9 cellular contexts compared by ENCODE assay signal in genomic region chr12:111409403-111410228, GRCh38. TPM values are rescaled to one million over a fixed set of nuclear protein-coding genes. Genes with fewer than 3 reads are reported as not detected.
A peak's percentile ranks its signal among the peaks of the same experiment; 100 is the strongest.
DNase-seq lines count a peak whose midpoint lies in the region; ATAC-seq and TF ChIP-seq lines count a peak whose summit lies in the region.
"Had no signal": no experiment of that assay in that cellular context is flagged by ENCODE, and none has a peak within 500 bp of the region (broad histone marks: within the 10 kb centered on the region; RNA-seq: fewer than 3 reads in every experiment).

No MANE protein-coding gene starts in this region.

- DNase-seq in stimulated activated CD4-positive, alpha-beta T cell treated with anti-CD3 and anti-CD28 coated beads, Interleukin-4, amount 100 ng/mL, for 24 hours = peak; percentile 46
- DNase-seq in stimulated activated CD4-positive, alpha-beta T cell treated with anti-CD3 and anti-CD28 coated beads, Interleukin-1b, Interleukin-23, amount 100 ng/mL, for 48 hours = no peak
- DNase-seq in activated CD4-positive, alpha-beta T cell treated with anti-CD3 and anti-CD28 coated beads for 48 hours = peak; percentile 46
- DNase-seq in fibroblast of pulmonary artery (ENCODE audit: low read depth) (peak; percentile 78), sciatic nerve (ENCODE audit: low spot score) (no peak), NCI-H510A (lab: John Stamatoyannopoulos, UW) (no peak), NCI-H1105 (lab: John Stamatoyannopoulos, UW) (no peak), NCI-H1092 (lab: John Stamatoyannopoulos, UW) (no peak)

- intact Hi-C loops in sciatic nerve (cut with DNase I) = no loop called here

- TF ChIP-seq CTCF in fibroblast of pulmonary artery (IDR thresholded peaks at IDR 0.05; ENCODE audit: low read length, missing control alignments) = no peak

- H3K4me3 ChIP-seq in fibroblast of pulmonary artery (replicated peaks; ENCODE audit: low read depth, low read length) = peak overlapping the region; percentile 31
- H3K4me3 ChIP-seq: cardiac muscle cell had no signal

- peak; percentile 7 for ATAC-seq in sciatic nerve

RNA-seq across cellular contexts. Expression of gene SH2B3, which starts 3.9 kb away (rescaled TPM):
- 27.5 TPM for total RNA-seq in sciatic nerve

RNA-seq across cellular contexts. Expression of gene PHETA1, which starts 40.7 kb away (rescaled TPM):
- total RNA-seq in sciatic nerve = 12.0 TPM

Comparison
In these comparisons a context has a peak if more than half of its experiments do, and no peak if none do; other contexts are left out.
1. DNase-seq: peak in stimulated activated CD4-positive, alpha-beta T cell treated with anti-CD3 and anti-CD28 coated beads, Interleukin-4, amount 100 ng/mL, for 24 hours (single experiment), activated CD4-positive, alpha-beta T cell treated with anti-CD3 and anti-CD28 coated beads for 48 hours (single experiment) and fibroblast of pulmonary artery (single experiment); none in stimulated activated CD4-positive, alpha-beta T cell treated with anti-CD3 and anti-CD28 coated beads, Interleukin-1b, Interleukin-23, amount 100 ng/mL, for 48 hours (single experiment), sciatic nerve (single experiment), NCI-H510A (single experiment), NCI-H1105 (single experiment) and NCI-H1092 (single experiment).